In genomic region chr7:50745835-50746234, GRCh38 we compare ENCODE assay signal across 1 cellular context.
TF ChIP-seq lines count a peak whose summit lies in the region.

No MANE protein-coding gene starts in this region.

TF ChIP-seq in GM23338, 12 proteins besides CTCF, POLR2A, EP300 and RAD21 (continued from another document):
- TF ChIP-seq ZNF462 (CRISPR knock-in tag; IDR thresholded peaks at IDR 0.05) (no peak), CREB1 (CRISPR knock-in tag; IDR thresholded peaks at IDR 0.05; ENCODE audit: low read depth) (no peak), JUNB (IDR thresholded peaks at IDR 0.05; ENCODE audit: unreplicated experiment) (no peak), REST (IDR thresholded peaks at IDR 0.05; ENCODE audit: unreplicated experiment) (no peak), STAT1 (IDR thresholded peaks at IDR 0.05; ENCODE audit: unreplicated experiment) (no peak)
TF ChIP-seq in GM23338: peak in this region for 0.
